ENCODE assay signal across 26 cellular contexts in the genomic region with DNA sequence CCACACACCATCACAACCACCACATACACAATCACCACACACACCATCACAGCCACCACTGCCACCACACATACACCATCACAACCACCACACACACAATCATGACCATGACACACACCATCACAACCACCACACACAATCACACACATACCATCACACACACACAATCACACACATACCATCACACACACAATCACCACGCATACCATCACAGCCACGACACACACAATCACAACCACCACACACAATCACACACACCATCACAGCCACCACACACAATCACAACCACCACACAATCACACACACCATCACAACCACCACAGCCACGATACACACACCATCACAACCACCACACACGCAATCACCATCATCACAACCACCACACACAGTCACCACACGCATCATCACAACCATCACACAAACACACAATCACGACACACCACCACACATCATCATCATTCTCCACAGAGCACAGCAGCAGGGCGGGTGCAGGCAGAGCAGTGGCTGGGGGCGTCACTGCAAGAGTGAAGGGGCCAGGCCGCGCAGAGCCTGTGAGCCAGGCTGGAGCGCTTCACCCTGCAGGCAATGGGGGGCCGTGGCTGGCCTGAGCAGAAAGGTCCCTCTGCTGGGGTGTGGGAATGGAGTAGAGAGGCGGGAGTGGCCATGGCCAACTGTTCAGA. TPM values are rescaled to one million over a fixed set of nuclear protein-coding genes. Genes with fewer than 3 reads are reported as not detected.
A peak's percentile ranks its signal among the peaks of the same experiment; 100 is the strongest.
DNase-seq lines count a peak whose midpoint lies in the region; ATAC-seq and TF ChIP-seq lines count a peak whose summit lies in the region.
"Had no signal": no experiment of that assay in that cellular context is flagged by ENCODE, and none has a peak within 500 bp of the region (broad histone marks: within the 10 kb centered on the region; RNA-seq: fewer than 3 reads in every experiment).

No MANE protein-coding gene starts in this region.

- H3K4me3 ChIP-seq in mesenchymal stem cell (ENCODE audit: insufficient read depth in 1 of 2, low read depth in 1 of 2, low read length in 2 of 2) (no peak overlapping the region), SK-N-SH (ENCODE audit: low read depth in 2 of 2, low read length in 1 of 2) (no peak overlapping the region)
- H3K4me3 ChIP-seq: GM23338, SK-N-MC had no signal

- peak overlapping the region; percentile 7 for H4K8ac ChIP-seq in mesenchymal stem cell (ENCODE audit: low read length)

- H3K27me3 Mint-ChIP-seq in WTC11 (ENCODE audit: low read depth) = peaks cover 20% of the 10 kb centered on the region
- peaks cover 6% of the 10 kb centered on the region for H3K27me3 Mint-ChIP-seq in activated CD4-positive, alpha-beta memory T cell treated with anti-CD3 and anti-CD28 coated beads, Interleukin-2, amount 10 ng/mL, durations not matched to agents 7 days and 5 days

- H4K20me1 ChIP-seq in SK-N-SH (ENCODE audit: insufficient read depth) = no peaks in the 10 kb centered on the region

- H3K36me3 Mint-ChIP-seq in WTC11 = no peaks in the 10 kb centered on the region
- no peaks in the 10 kb centered on the region for H3K36me3 Mint-ChIP-seq in activated CD4-positive, alpha-beta memory T cell treated with anti-CD3 and anti-CD28 coated beads, Interleukin-2, amount 10 ng/mL, durations not matched to agents 7 days and 5 days (ENCODE audit: low read depth)
- H3K36me3 Mint-ChIP-seq: CD8-positive, alpha-beta T cell had no signal

- H2AK5ac ChIP-seq in mesenchymal stem cell (ENCODE audit: low read length, severe bottlenecking) = peak overlapping the region; percentile 18

- H3K79me2 ChIP-seq in SK-N-SH (ENCODE audit: insufficient read depth) = no peaks in the 10 kb centered on the region

- CTCF ChIA-PET in WTC11 (lab: Charles Lee) (interaction anchor here (1.7 kb wide), 1 partner anchor 681 kb away, joined by 6 read pairs; a partner anchor contains a TSS), SK-N-SH (lab: Yijun Ruan, JAX) (interaction anchor here (1.9 to 6.4 kb wide), 3 partner anchors 10 to 369 kb away, joined by 12 to 75 read pairs (median 49); no protein-coding TSS in a partner anchor)
- CTCF ChIA-PET in activated CD4-positive, alpha-beta memory T cell treated with anti-CD3 and anti-CD28 coated beads, Interleukin-2, amount 10 ng/mL, durations not matched to agents 7 days and 5 days (lab: Charles Lee) = no interaction called here

- H2BK120ac ChIP-seq in mesenchymal stem cell (ENCODE audit: low read depth, low read length) = no peak overlapping the region

- H3K9ac ChIP-seq in mesenchymal stem cell (ENCODE audit: low read length) (no peak overlapping the region), SK-N-SH (no peak overlapping the region)

- ATAC-seq in Right ventricle myocardium superior (ENCODE audit: poor library complexity) (no peak), WTC11 (no peak), GM19351 (IDR thresholded peaks at IDR 0.05; ENCODE audit: unreplicated experiment) (no peak)
- ATAC-seq: CD8-positive, alpha-beta T cell; HCT116; PC-3 had no signal

- no peak overlapping the region for H3K4ac ChIP-seq in mesenchymal stem cell (ENCODE audit: low read depth in 1 of 2, low read length in 2 of 2)

- H2BK15ac ChIP-seq in mesenchymal stem cell (ENCODE audit: low read depth, poor library complexity, severe bottlenecking) = no peak overlapping the region

- peak overlapping the region in 1 of 2 experiments; percentile 26 for H3K23ac ChIP-seq in mesenchymal stem cell (ENCODE audit: low read length in 2 of 2)

- TF ChIP-seq CTCF in WTC11 (IDR thresholded peaks at IDR 0.05) (no peak), SK-N-SH (IDR thresholded peaks at IDR 0.05) (no peak)

- H3K4me1 ChIP-seq in mesenchymal stem cell (ENCODE audit: control insufficient read depth, insufficient read depth, low read depth, low read length) (peaks cover 30% of the 10 kb centered on the region), SK-N-SH (ENCODE audit: control insufficient read depth in 1 of 2, insufficient read depth in 2 of 2, low read depth in 1 of 2, low read length in 1 of 2) (peaks cover 4 to 5% of the 10 kb centered on the region in 2 experiments; a peak in 2 of 4 replicates)

- no peaks in the 10 kb centered on the region for H3K9me2 ChIP-seq in SK-N-SH

- DNase-seq in Right ventricle myocardium superior (peak; percentile 10), cardiac septum (ENCODE audit: low spot score) (no peak), WTC11 (ENCODE audit: low spot score) (no peak), mesenchymal stem cell (no peak), NOMO-1 treated with dmso at 0.1 percent for 144 hours (lab: John Stamatoyannopoulos, UW; ENCODE audit: unreplicated experiment) (no peak), SK-N-SH (no peak)
- no peak for DNase-seq in activated CD4-positive, alpha-beta memory T cell treated with anti-CD3 and anti-CD28 coated beads, Interleukin-2, amount 10 ng/mL, durations not matched to agents 7 days and 5 days
- DNase-seq: C1 segment of cervical spinal cord; CD8-positive, alpha-beta T cell; DMS153; KG1; NCI-H1092; NCI-H1436; NCI-H187 treated with DMSO at 0.1 percent for 48 hours; NCI-H2107; NCI-H446 treated with DMSO at 0.1 percent for 48 hours; NCI-H526 treated with DMSO at 0.1 percent for 48 hours; PC-3; SHP77 had no signal

- no peak for TF ChIP-seq EP300 in SK-N-SH (IDR thresholded peaks at IDR 0.05; ENCODE audit: borderline replicate concordance in 1 of 2, low read depth in 1 of 2, low read length in 1 of 2)

- H2AFZ ChIP-seq in mesenchymal stem cell (ENCODE audit: low read depth, low read length) (no peak overlapping the region), SK-N-SH (ENCODE audit: low read depth) (no peak overlapping the region)
- H2AFZ ChIP-seq: GM23338 had no signal

- no peak overlapping the region for H3K27ac Mint-ChIP-seq in WTC11
- no peak overlapping the region for H3K27ac Mint-ChIP-seq in activated CD4-positive, alpha-beta memory T cell treated with anti-CD3 and anti-CD28 coated beads, Interleukin-2, amount 10 ng/mL, durations not matched to agents 7 days and 5 days
- H3K27ac Mint-ChIP-seq: CD8-positive, alpha-beta T cell; GM23338 had no signal

- no peaks in the 10 kb centered on the region for H3K9me3 Mint-ChIP-seq in WTC11
- H3K9me3 Mint-ChIP-seq in activated CD4-positive, alpha-beta memory T cell treated with anti-CD3 and anti-CD28 coated beads, Interleukin-2, amount 10 ng/mL, durations not matched to agents 7 days and 5 days = no peaks in the 10 kb centered on the region
- H3K9me3 Mint-ChIP-seq: CD8-positive, alpha-beta T cell; GM23338 had no signal

- H3K9me3 ChIP-seq in mesenchymal stem cell (ENCODE audit: control insufficient read depth, low read length) (no peaks in the 10 kb centered on the region), SK-N-SH (no peaks in the 10 kb centered on the region)

- POLR2A ChIA-PET in WTC11 (lab: Charles Lee) = no interaction called here
- POLR2A ChIA-PET in activated CD4-positive, alpha-beta memory T cell treated with anti-CD3 and anti-CD28 coated beads, Interleukin-2, amount 10 ng/mL, durations not matched to agents 7 days and 5 days (lab: Charles Lee) = no interaction called here
- POLR2A ChIA-PET in SK-N-SH (lab: Yijun Ruan, JAX) = interaction anchor here (1.0 kb wide), 1 partner anchor 287 kb away, joined by 3 read pairs; no protein-coding TSS in a partner anchor

- no peak overlapping the region for H3K27ac ChIP-seq in mesenchymal stem cell (ENCODE audit: low read length, poor library complexity, severe bottlenecking)
- H3K27ac ChIP-seq in SK-N-SH (ENCODE audit: low read depth in 2 of 2, low read length in 1 of 2) = no peak overlapping the region
- H3K27ac ChIP-seq: 22Rv1, SK-N-MC had no signal

- TF ChIP-seq RAD21 in SK-N-SH (IDR thresholded peaks at IDR 0.05; ENCODE audit: low read length) = no peak

- no peaks in the 10 kb centered on the region for H3K79me1 ChIP-seq in mesenchymal stem cell (replicated peaks; ENCODE audit: low read length, poor library complexity, severe bottlenecking)

- WGBS in mesenchymal stem cell = 96% methylated on average over 13 of the region's 13 CpGs
- WGBS in SK-N-SH (ENCODE audit: low lambda C conversion rate) = 97% methylated on average over 13 of the region's 13 CpGs

- H3K4me2 ChIP-seq in mesenchymal stem cell (ENCODE audit: low read length, poor library complexity, severe bottlenecking) (no peak overlapping the region), SK-N-SH (no peak overlapping the region)
- H3K4me2 ChIP-seq: GM23338 had no signal

- peak overlapping the region; percentile 8 for H4K91ac ChIP-seq in mesenchymal stem cell (ENCODE audit: low read length)

- peaks cover 29% of the 10 kb centered on the region for H3K4me1 Mint-ChIP-seq in WTC11
- H3K4me1 Mint-ChIP-seq in activated CD4-positive, alpha-beta memory T cell treated with anti-CD3 and anti-CD28 coated beads, Interleukin-2, amount 10 ng/mL, durations not matched to agents 7 days and 5 days = peaks cover 4% of the 10 kb centered on the region

- intact Hi-C loops in Right ventricle myocardium superior (cut with DNase I) = loop anchor here (10.0 kb wide), 2 partner anchors 155 to 285 kb away; a partner anchor contains a TSS
- intact Hi-C loops in cardiac septum (cut with DNase I) = loop anchor here (5.0 to 10.0 kb wide), 4 partner anchors 48 to 287 kb away; a partner anchor contains a TSS

- H3K27me3 ChIP-seq in mesenchymal stem cell (ENCODE audit: control insufficient read depth in 1 of 2, insufficient read depth in 1 of 2, low read length in 2 of 2) = peaks cover 5 to 10% of the 10 kb centered on the region in 2 experiments
- H3K27me3 ChIP-seq in SK-N-SH (ENCODE audit: insufficient read depth) = no peaks in the 10 kb centered on the region

- peak overlapping the region in 1 of 2 experiments; percentile 97 for H3K14ac ChIP-seq in mesenchymal stem cell (ENCODE audit: low read length in 2 of 2)

- peak overlapping the region; percentile 44 to 76 for H2BK12ac ChIP-seq in mesenchymal stem cell (ENCODE audit: low read length in 2 of 2)

- no peak overlapping the region for H3K4me3 Mint-ChIP-seq in WTC11
- no peak overlapping the region for H3K4me3 Mint-ChIP-seq in activated CD4-positive, alpha-beta memory T cell treated with anti-CD3 and anti-CD28 coated beads, Interleukin-2, amount 10 ng/mL, durations not matched to agents 7 days and 5 days
- H3K4me3 Mint-ChIP-seq: CD8-positive, alpha-beta T cell; GM23338 had no signal

- peaks cover 8% of the 10 kb centered on the region for H3F3A ChIP-seq in SK-N-SH (replicated peaks; ENCODE audit: insufficient read depth)

- H3K36me3 ChIP-seq in mesenchymal stem cell (ENCODE audit: control insufficient read depth in 1 of 2, insufficient read depth in 2 of 2, low read depth in 1 of 2, low read length in 2 of 2) (peaks cover 0 to 3% of the 10 kb centered on the region in 2 experiments), SK-N-SH (replicated peaks in 1 of 2; ENCODE audit: control insufficient read depth in 1 of 2, insufficient read depth in 2 of 2, low read length in 1 of 2) (no peaks in the 10 kb centered on the region)

- peak overlapping the region in 1 of 2 experiments; percentile 38 for H3K18ac ChIP-seq in mesenchymal stem cell (ENCODE audit: low read depth in 1 of 2, low read length in 2 of 2)

- H2BK5ac ChIP-seq in mesenchymal stem cell (ENCODE audit: low read depth, low read length, poor library complexity, severe bottlenecking) = no peak overlapping the region

RNA-seq across cellular contexts. Expression of a gene that starts 32.6 kb away (rescaled TPM):
- total RNA-seq in Right ventricle myocardium superior (not detected), cardiac septum (not detected), WTC11 (2021) (0.07 TPM in 1 of 3 replicates, not detected in the others)
- polyA plus RNA-seq in mesenchymal stem cell (2013, experiment 1 of 2) = not detected
- polyA plus RNA-seq in mesenchymal stem cell (2013, experiment 2 of 2) = not detected
- not detected for total RNA-seq in activated CD4-positive, alpha-beta memory T cell treated with anti-CD3 and anti-CD28 coated beads, Interleukin-2, amount 10 ng/mL, durations not matched to agents 7 days and 5 days
- not detected in 2 replicates for polyA plus RNA-seq in SK-N-SH (2012; rRNA removed)
- not detected in 2 replicates for polyA plus RNA-seq in SK-N-SH (2012; cell fraction: cytosol; rRNA removed)
- not detected in 2 replicates for polyA plus RNA-seq in SK-N-SH (2012; cell fraction: nucleus; rRNA removed)
- total RNA-seq: CD8-positive, alpha-beta T cell; Daoy; GM23338; PC-3; RPMI7951 had no signal
- polyA plus RNA-seq: GM23338 had no signal
